ENCODE assay signal across 30 cellular contexts in the genomic region with DNA sequence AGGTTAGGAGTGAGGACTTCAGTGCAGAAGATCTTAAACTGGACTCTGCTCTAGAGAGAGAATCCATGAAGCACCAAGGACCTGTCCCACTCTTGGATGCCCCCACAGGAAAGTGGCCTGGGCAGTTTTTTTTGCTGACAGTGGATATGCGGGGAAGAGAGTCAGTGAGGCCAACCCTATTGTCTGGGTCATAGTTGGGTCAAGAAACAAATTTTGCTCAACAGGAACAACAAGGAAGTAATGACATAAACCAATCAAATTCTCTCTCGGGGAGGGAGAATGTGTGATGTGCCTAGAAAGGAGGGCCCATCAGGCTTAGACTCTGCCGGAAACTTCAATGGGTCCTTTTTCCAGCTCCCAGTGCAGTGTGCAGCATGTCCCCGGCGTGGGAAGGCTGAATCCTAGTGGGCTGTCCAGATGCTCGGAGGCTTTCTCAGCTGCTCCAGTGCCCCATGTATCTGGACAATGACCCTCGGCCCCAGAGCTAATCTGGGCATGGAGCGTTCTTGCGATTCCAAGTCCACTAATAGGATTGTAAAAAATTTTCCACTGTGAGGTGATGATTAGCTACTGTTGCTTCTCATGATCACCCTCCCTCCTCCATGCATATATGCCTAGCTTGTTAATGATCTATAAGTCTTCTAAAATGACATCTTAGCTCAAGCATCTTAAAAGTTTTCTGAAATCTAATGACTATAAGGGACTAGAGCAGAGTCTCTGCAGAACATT.
DNase-seq lines count a peak whose midpoint lies in the region; ATAC-seq and TF ChIP-seq lines count a peak whose summit lies in the region.
"Had no signal": no experiment of that assay in that cellular context is flagged by ENCODE, and none has a peak within 500 bp of the region (broad histone marks: within the 10 kb centered on the region; RNA-seq: fewer than 3 reads in every experiment).

No MANE protein-coding gene starts in this region.

- DNase-seq in Right ventricle myocardium inferior (ENCODE audit: missing footprints) (no peak), left ventricle myocardium inferior (no peak), esophagus muscularis mucosa (ENCODE audit: extremely low spot score) (peak; percentile 66), mesothelial cell of epicardium (ENCODE audit: low spot score in 2 of 2, unreplicated experiment in 2 of 2) (no peak), EL (no peak)
- no peak for DNase-seq in activated T-helper 1 cell treated with anti-CD3 and anti-CD28 coated beads, Interleukin-12 subunit alpha, Interleukin-12 subunit beta, Interleukin-2, Interleukin-4 antibody, amounts not matched to agents 30 ng/mL and 10 ng/mL and 1 ng/mL, durations not matched to agents 14 hours and 24 hours and 36 hours (ENCODE audit: low spot score)
- DNase-seq in effector CD4-positive, alpha-beta T cell, result no peak
- no peak for DNase-seq in activated naive CD8-positive, alpha-beta T cell treated with anti-CD3 and anti-CD28 coated beads, Interleukin-2, amount 50 U/mL, for 24 hours
- DNase-seq: 8988T; activated gamma-delta T cell; activated naive CD8-positive, alpha-beta T cell treated with anti-CD3 and anti-CD28 coated beads for 36 hours; activated T-cell treated with anti-CD3 and anti-CD28 coated beads, Interleukin-2, amount 50 U/mL, for 24 hours; aorta; caudate nucleus; cortex of kidney; DND-41; effector memory CD8-positive, alpha-beta T cell; erythroblast; heart right ventricle; mesendoderm; NCI-H1048; NCI-H446; NCI-H774; right lobe of liver; RPMI8226; stimulated activated CD4-positive, alpha-beta T cell treated with anti-CD3 and anti-CD28 coated beads, Interleukin-4, amount 100 ng/mL, for 24 hours; trophoblast cell had no signal

- no peak for TF ChIP-seq EP300 in esophagus muscularis mucosa (IDR thresholded peaks at IDR 0.05)

- H3K4me1 ChIP-seq in left ventricle myocardium inferior (peaks cover 13% of the 10 kb centered on the region), esophagus muscularis mucosa (no peaks in the 10 kb centered on the region)
- H3K4me1 ChIP-seq: neural progenitor cell, parathyroid adenoma, right lobe of liver had no signal

- H3K4me1 Mint-ChIP-seq in mesothelial cell of epicardium, result peaks cover 43% of the 10 kb centered on the region
- H3K4me1 Mint-ChIP-seq in activated T-helper 1 cell treated with anti-CD3 and anti-CD28 coated beads, Interleukin-12 subunit alpha, Interleukin-12 subunit beta, Interleukin-2, Interleukin-4 antibody, amounts not matched to agents 30 ng/mL and 10 ng/mL and 1 ng/mL, durations not matched to agents 14 hours and 24 hours and 36 hours (ENCODE audit: low read depth), result no peaks in the 10 kb centered on the region
- no peaks in the 10 kb centered on the region for H3K4me1 Mint-ChIP-seq in activated naive CD8-positive, alpha-beta T cell treated with anti-CD3 and anti-CD28 coated beads, Interleukin-2, amount 50 U/mL, for 24 hours
- H3K4me1 Mint-ChIP-seq: activated naive CD8-positive, alpha-beta T cell treated with anti-CD3 and anti-CD28 coated beads for 36 hours had no signal

- H3K27ac ChIP-seq in left ventricle myocardium inferior (replicated peaks) (no peak overlapping the region), esophagus muscularis mucosa (replicated peaks in 1 of 4) (no peak overlapping the region)
- H3K27ac ChIP-seq: heart right ventricle, neural progenitor cell, parathyroid adenoma, right lobe of liver had no signal

- TF ChIP-seq CTCF in left ventricle myocardium inferior (IDR thresholded peaks at IDR 0.05; ENCODE audit: borderline replicate concordance) (no peak), esophagus muscularis mucosa (IDR thresholded peaks at IDR 0.05) (no peak), mesothelial cell of epicardium (IDR thresholded peaks at IDR 0.05; ENCODE audit: unreplicated experiment) (no peak)

- H3K27ac Mint-ChIP-seq in mesothelial cell of epicardium, result peak overlapping the region; percentile 60
- no peak overlapping the region for H3K27ac Mint-ChIP-seq in activated T-helper 1 cell treated with anti-CD3 and anti-CD28 coated beads, Interleukin-12 subunit alpha, Interleukin-12 subunit beta, Interleukin-2, Interleukin-4 antibody, amounts not matched to agents 30 ng/mL and 10 ng/mL and 1 ng/mL, durations not matched to agents 14 hours and 24 hours and 36 hours
- no peak overlapping the region for H3K27ac Mint-ChIP-seq in activated naive CD8-positive, alpha-beta T cell treated with anti-CD3 and anti-CD28 coated beads, Interleukin-2, amount 50 U/mL, for 24 hours
- H3K27ac Mint-ChIP-seq: activated naive CD8-positive, alpha-beta T cell treated with anti-CD3 and anti-CD28 coated beads for 36 hours; activated T-cell treated with anti-CD3 and anti-CD28 coated beads, Interleukin-2, amount 50 U/mL, for 24 hours; effector memory CD8-positive, alpha-beta T cell; neural progenitor cell; T-helper 1 cell treated with Interleukin-12 subunit alpha and Interleukin-12 subunit beta and Interleukin-4 antibody, amounts not matched to agents 30 μg/mL and 1 μg/mL, for 36 hours had no signal

- H3K4me3 ChIP-seq in left ventricle myocardium inferior, result no peak overlapping the region
- H3K4me3 ChIP-seq in esophagus muscularis mucosa, result no peak overlapping the region
- H3K4me3 ChIP-seq: heart right ventricle, neural progenitor cell, right lobe of liver had no signal

- H3K36me3 ChIP-seq in left ventricle myocardium inferior, result no peaks in the 10 kb centered on the region
- no peaks in the 10 kb centered on the region for H3K36me3 ChIP-seq in esophagus muscularis mucosa
- H3K36me3 ChIP-seq: heart right ventricle, neural progenitor cell, right lobe of liver had no signal

- WGBS in esophagus muscularis mucosa, result 96% methylated on average over 5 of the region's 9 CpGs

- no peak for TF ChIP-seq POLR2A in esophagus muscularis mucosa (IDR thresholded peaks at IDR 0.05; ENCODE audit: low read depth)

- H3K27me3 ChIP-seq in left ventricle myocardium inferior (ENCODE audit: low read depth) (no peaks in the 10 kb centered on the region), esophagus muscularis mucosa (no peaks in the 10 kb centered on the region)
- H3K27me3 ChIP-seq: heart right ventricle, neural progenitor cell, right lobe of liver had no signal

- no peaks in the 10 kb centered on the region for H3K36me3 Mint-ChIP-seq in mesothelial cell of epicardium
- no peaks in the 10 kb centered on the region for H3K36me3 Mint-ChIP-seq in activated T-helper 1 cell treated with anti-CD3 and anti-CD28 coated beads, Interleukin-12 subunit alpha, Interleukin-12 subunit beta, Interleukin-2, Interleukin-4 antibody, amounts not matched to agents 30 ng/mL and 10 ng/mL and 1 ng/mL, durations not matched to agents 14 hours and 24 hours and 36 hours (ENCODE audit: low read depth)
- H3K36me3 Mint-ChIP-seq in activated naive CD8-positive, alpha-beta T cell treated with anti-CD3 and anti-CD28 coated beads, Interleukin-2, amount 50 U/mL, for 24 hours (ENCODE audit: low read depth), result no peaks in the 10 kb centered on the region
- H3K36me3 Mint-ChIP-seq: activated naive CD8-positive, alpha-beta T cell treated with anti-CD3 and anti-CD28 coated beads for 36 hours; neural progenitor cell had no signal

- peaks cover 6% of the 10 kb centered on the region for H3K27me3 Mint-ChIP-seq in mesothelial cell of epicardium (ENCODE audit: low read depth)
- H3K27me3 Mint-ChIP-seq in activated T-helper 1 cell treated with anti-CD3 and anti-CD28 coated beads, Interleukin-12 subunit alpha, Interleukin-12 subunit beta, Interleukin-2, Interleukin-4 antibody, amounts not matched to agents 30 ng/mL and 10 ng/mL and 1 ng/mL, durations not matched to agents 14 hours and 24 hours and 36 hours (ENCODE audit: insufficient read depth), result peaks cover 6% of the 10 kb centered on the region
- H3K27me3 Mint-ChIP-seq in activated naive CD8-positive, alpha-beta T cell treated with anti-CD3 and anti-CD28 coated beads, Interleukin-2, amount 50 U/mL, for 24 hours, result peaks cover 6% of the 10 kb centered on the region

- no peaks in the 10 kb centered on the region for H3K9me3 Mint-ChIP-seq in mesothelial cell of epicardium
- H3K9me3 Mint-ChIP-seq in activated T-helper 1 cell treated with anti-CD3 and anti-CD28 coated beads, Interleukin-12 subunit alpha, Interleukin-12 subunit beta, Interleukin-2, Interleukin-4 antibody, amounts not matched to agents 30 ng/mL and 10 ng/mL and 1 ng/mL, durations not matched to agents 14 hours and 24 hours and 36 hours, result no peaks in the 10 kb centered on the region
- no peaks in the 10 kb centered on the region for H3K9me3 Mint-ChIP-seq in activated naive CD8-positive, alpha-beta T cell treated with anti-CD3 and anti-CD28 coated beads, Interleukin-2, amount 50 U/mL, for 24 hours
- H3K9me3 Mint-ChIP-seq: activated naive CD8-positive, alpha-beta T cell treated with anti-CD3 and anti-CD28 coated beads for 36 hours; activated T-cell treated with anti-CD3 and anti-CD28 coated beads, Interleukin-2, amount 50 U/mL, for 24 hours; effector memory CD8-positive, alpha-beta T cell; T-helper 1 cell treated with Interleukin-12 subunit alpha and Interleukin-12 subunit beta and Interleukin-4 antibody, amounts not matched to agents 30 μg/mL and 1 μg/mL, for 36 hours had no signal

- ATAC-seq in Right ventricle myocardium inferior, result peak; percentile 21
- ATAC-seq in activated naive CD8-positive, alpha-beta T cell treated with anti-CD3 and anti-CD28 coated beads, Interleukin-2, amount 50 U/mL, for 24 hours, result no peak
- ATAC-seq: effector memory CD8-positive, alpha-beta T cell had no signal

- intact Hi-C loops in Right ventricle myocardium inferior (cut with DNase I) (no loop called here), left ventricle myocardium inferior (cut with micrococcal nuclease) (no loop called here), esophagus muscularis mucosa (cut with DNase I) (no loop called here)
- intact Hi-C loops in activated T-helper 1 cell treated with anti-CD3 and anti-CD28 coated beads, Interleukin-12 subunit alpha, Interleukin-12 subunit beta, Interleukin-2, Interleukin-4 antibody, amounts not matched to agents 30 ng/mL and 10 ng/mL and 1 ng/mL, durations not matched to agents 14 hours and 24 hours and 36 hours (cut with micrococcal nuclease), result no loop called here

- no peak overlapping the region for H3K4me3 Mint-ChIP-seq in mesothelial cell of epicardium
- H3K4me3 Mint-ChIP-seq in activated T-helper 1 cell treated with anti-CD3 and anti-CD28 coated beads, Interleukin-12 subunit alpha, Interleukin-12 subunit beta, Interleukin-2, Interleukin-4 antibody, amounts not matched to agents 30 ng/mL and 10 ng/mL and 1 ng/mL, durations not matched to agents 14 hours and 24 hours and 36 hours, result no peak overlapping the region
- H3K4me3 Mint-ChIP-seq in activated naive CD8-positive, alpha-beta T cell treated with anti-CD3 and anti-CD28 coated beads, Interleukin-2, amount 50 U/mL, for 24 hours, result no peak overlapping the region
- H3K4me3 Mint-ChIP-seq: activated naive CD8-positive, alpha-beta T cell treated with anti-CD3 and anti-CD28 coated beads for 36 hours; activated T-cell treated with anti-CD3 and anti-CD28 coated beads, Interleukin-2, amount 50 U/mL, for 24 hours; effector memory CD8-positive, alpha-beta T cell; neural progenitor cell; T-helper 1 cell treated with Interleukin-12 subunit alpha and Interleukin-12 subunit beta and Interleukin-4 antibody, amounts not matched to agents 30 μg/mL and 1 μg/mL, for 36 hours had no signal

- no peaks in the 10 kb centered on the region for H3K9me3 ChIP-seq in left ventricle myocardium inferior (replicated peaks)
- H3K9me3 ChIP-seq in esophagus muscularis mucosa, result no peaks in the 10 kb centered on the region
- H3K9me3 ChIP-seq: heart right ventricle, right lobe of liver had no signal
